9 cellular contexts compared by ENCODE assay signal in genomic region chr6:142155895-142156757, GRCh38. TPM values are rescaled to one million over a fixed set of nuclear protein-coding genes. Genes with fewer than 3 reads are reported as not detected.
DNase-seq lines count a peak whose midpoint lies in the region; ATAC-seq, FAIRE-seq and TF ChIP-seq lines count a peak whose summit lies in the region.
"Had no signal": no experiment of that assay in that cellular context is flagged by ENCODE, and none has a peak within 500 bp of the region (broad histone marks: within the 10 kb centered on the region; RNA-seq: fewer than 3 reads in every experiment).

No MANE protein-coding gene starts in this region.

- no peaks in the 10 kb centered on the region for H3K9me3 Mint-ChIP-seq in stimulated activated naive CD8-positive, alpha-beta T cell treated with anti-CD3 and anti-CD28 coated beads, Interleukin-15, amount 100 ng/mL, for 72 hours

- FAIRE-seq in GM12891 (lab: Jason Lieb, UNC): peak; percentile 20
- FAIRE-seq in HTR-8/SVneo (lab: Jason Lieb, UNC): peak; percentile 16

- H3K4me1 Mint-ChIP-seq in stimulated activated naive CD8-positive, alpha-beta T cell treated with anti-CD3 and anti-CD28 coated beads, Interleukin-15, amount 100 ng/mL, for 72 hours: peaks cover 50% of the 10 kb centered on the region

- no peak for TF ChIP-seq POLR2A in GM12891 (IDR thresholded peaks at IDR 0.05; ENCODE audit: low read depth, low read length)

- DNase-seq in A172 (ENCODE audit: low spot score) (peak; percentile 18), GM12891 (ENCODE audit: insufficient read length, low spot score) (no peak), HTR-8/SVneo (ENCODE audit: insufficient read length, low spot score) (peak; percentile 30), iPS DF 19.7 (ENCODE audit: low read depth, low spot score) (peak; percentile 71), SK-N-DZ (ENCODE audit: low spot score) (no peak), NCI-H2107 (lab: John Stamatoyannopoulos, UW) (no peak)
- DNase-seq in stimulated activated naive CD8-positive, alpha-beta T cell treated with anti-CD3 and anti-CD28 coated beads, Interleukin-15, amount 100 ng/mL, for 72 hours: no peak

- ATAC-seq in stimulated activated naive CD8-positive, alpha-beta T cell treated with anti-CD3 and anti-CD28 coated beads, Interleukin-15, amount 100 ng/mL, for 72 hours: peak; percentile 43

- no peaks in the 10 kb centered on the region for H3K27me3 Mint-ChIP-seq in stimulated activated naive CD8-positive, alpha-beta T cell treated with anti-CD3 and anti-CD28 coated beads, Interleukin-15, amount 100 ng/mL, for 72 hours

- H3K4me3 Mint-ChIP-seq in stimulated activated naive CD8-positive, alpha-beta T cell treated with anti-CD3 and anti-CD28 coated beads, Interleukin-15, amount 100 ng/mL, for 72 hours: peak overlapping the region in 1 of 2 donors; percentile 53

- TF ChIP-seq CTCF in VCaP (conservative IDR thresholded peaks at IDR 0.05): peak; percentile 64

- no peak overlapping the region for H3K27ac ChIP-seq in VCaP

- H3K27ac Mint-ChIP-seq in stimulated activated naive CD8-positive, alpha-beta T cell treated with anti-CD3 and anti-CD28 coated beads, Interleukin-15, amount 100 ng/mL, for 72 hours: peak overlapping the region in 1 of 2 donors; percentile 72

TF ChIP-seq in GM12891, 5 proteins besides CTCF, POLR2A, EP300 and RAD21:
- TF ChIP-seq PAX5 (IDR thresholded peaks at IDR 0.05; ENCODE audit: insufficient read depth, low read length, severe bottlenecking) (no peak), SPI1 (IDR thresholded peaks at IDR 0.05; ENCODE audit: low read depth, low read length) (no peak), POLR2AphosphoS5 (IDR thresholded peaks at IDR 0.05; ENCODE audit: low read depth, low read length) (no peak), TAF1 (IDR thresholded peaks at IDR 0.05; ENCODE audit: low read depth, low read length) (no peak), POU2F2 (IDR thresholded peaks at IDR 0.05; ENCODE audit: low read depth, low read length) (no peak)

RNA-seq across cellular contexts. Expression of gene VTA1, which starts 9.1 kb away (rescaled TPM):
- 116 and 124 TPM in 2 replicates for total RNA-seq in A172 (2014; rRNA removed; shearing (Covaris generic))
- polyA plus RNA-seq in GM12891 (2012; ENCODE audit: low read depth, missing spikeins): 32.7 TPM
- 79.5 and 85.7 TPM in 2 replicates for polyA plus RNA-seq in SK-N-DZ (2014; cell fraction: cytosol; rRNA removed)
- polyA plus RNA-seq in SK-N-DZ (2014; cell fraction: nucleus; rRNA removed): 45.5 and 51.0 TPM in 2 replicates

RNA-seq across cellular contexts. Expression of gene NMBR, which starts 9.2 kb away (rescaled TPM):
- not detected in 2 replicates for total RNA-seq in A172 (2014; rRNA removed; shearing (Covaris generic))
- polyA plus RNA-seq in GM12891 (2012; ENCODE audit: low read depth, missing spikeins): not detected
- polyA plus RNA-seq in SK-N-DZ (2014; cell fraction: cytosol; rRNA removed): 0.20 TPM in 1 of 2 replicates, not detected in the other
- 0.25 TPM in 1 of 2 replicates, not detected in the other for polyA plus RNA-seq in SK-N-DZ (2014; cell fraction: nucleus; rRNA removed)
- polyA plus RNA-seq: esophagus had no signal

RNA-seq across cellular contexts. Expression of gene GJE1, which starts 23.4 kb away (rescaled TPM):
- total RNA-seq in A172 (2014; rRNA removed; shearing (Covaris generic)): not detected in 2 replicates
- not detected for polyA plus RNA-seq in GM12891 (2012; ENCODE audit: low read depth, missing spikeins)
- not detected in 2 replicates for polyA plus RNA-seq in SK-N-DZ (2014; cell fraction: cytosol; rRNA removed)
- polyA plus RNA-seq in SK-N-DZ (2014; cell fraction: nucleus; rRNA removed): not detected in 2 replicates
- polyA plus RNA-seq: esophagus had no signal

Comparison
In these comparisons a context has a peak if more than half of its experiments do, and no peak if none do; other contexts are left out.
1. DNase-seq: peak in A172 (single experiment), HTR-8/SVneo (single experiment) and iPS DF 19.7 (single experiment); none in GM12891 (single experiment), stimulated activated naive CD8-positive, alpha-beta T cell treated with anti-CD3 and anti-CD28 coated beads, Interleukin-15, amount 100 ng/mL, for 72 hours (0 of 2), SK-N-DZ (single experiment) and NCI-H2107 (single experiment).